Comparison of ENCODE assay signal across 12 cellular contexts in the genomic region with DNA sequence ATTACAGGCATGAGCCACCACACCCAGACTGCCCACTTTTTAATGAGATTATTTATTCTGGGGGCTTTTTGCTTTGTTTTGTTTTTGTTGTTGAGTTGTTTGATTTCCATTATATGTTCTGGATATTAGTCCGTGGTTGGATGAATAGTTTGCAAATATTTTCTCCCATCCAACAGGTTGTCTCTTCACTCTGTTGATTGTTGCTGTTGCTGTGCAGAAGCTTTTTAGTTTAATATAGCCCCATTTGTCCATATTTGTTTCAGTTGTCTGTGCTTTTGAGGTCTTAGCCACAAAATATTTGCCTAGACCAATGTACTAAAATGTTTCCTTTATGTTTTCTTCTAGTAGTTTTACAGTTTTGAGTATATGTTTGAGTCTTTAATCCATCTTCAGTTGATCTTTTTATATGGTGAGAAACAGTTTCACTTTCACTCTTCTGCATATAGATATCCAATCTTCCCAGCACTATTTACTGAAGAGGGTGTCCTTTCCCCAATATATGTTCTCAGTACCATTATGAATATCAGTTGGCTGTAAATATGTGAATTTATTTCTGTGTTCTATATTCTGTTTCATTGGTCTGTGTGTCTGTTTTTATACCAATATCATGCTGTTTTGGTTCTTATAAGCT. TPM values are rescaled to one million over a fixed set of nuclear protein-coding genes. Genes with fewer than 3 reads are reported as not detected.
A peak's percentile ranks its signal among the peaks of the same experiment; 100 is the strongest.
DNase-seq lines count a peak whose midpoint lies in the region; ATAC-seq and TF ChIP-seq lines count a peak whose summit lies in the region.
"Had no signal": no experiment of that assay in that cellular context is flagged by ENCODE, and none has a peak within 500 bp of the region (broad histone marks: within the 10 kb centered on the region; RNA-seq: fewer than 3 reads in every experiment).

No MANE protein-coding gene starts in this region.

- TF ChIP-seq RAD21 in SK-N-SH (IDR thresholded peaks at IDR 0.05; ENCODE audit: low read length), result no peak

- H3K14ac ChIP-seq in mesenchymal stem cell (ENCODE audit: low read length in 2 of 2), result no peak overlapping the region

- DNase-seq in SK-N-SH (no peak), mesenchymal stem cell (peak; percentile 20), cerebellar nuclear complex (lab: John Stamatoyannopoulos, UW) (no peak)
- no peak for DNase-seq in activated T-helper 1 cell treated with anti-CD3 and anti-CD28 coated beads, Interleukin-12 subunit alpha, Interleukin-12 subunit beta, Interleukin-2, Interleukin-4 antibody, amounts not matched to agents 30 ng/mL and 10 ng/mL and 1 ng/mL, durations not matched to agents 14 hours and 24 hours and 36 hours (ENCODE audit: low spot score)
- DNase-seq: glutamatergic neuron, substantia nigra had no signal

- no peak overlapping the region for H3K4ac ChIP-seq in mesenchymal stem cell (ENCODE audit: low read depth in 1 of 2, low read length in 2 of 2)

- intact Hi-C loops in activated T-helper 1 cell treated with anti-CD3 and anti-CD28 coated beads, Interleukin-12 subunit alpha, Interleukin-12 subunit beta, Interleukin-2, Interleukin-4 antibody, amounts not matched to agents 30 ng/mL and 10 ng/mL and 1 ng/mL, durations not matched to agents 14 hours and 24 hours and 36 hours (cut with micrococcal nuclease), result no loop called here

- 44% methylated on average over 1 of the region's 1 CpG for WGBS in SK-N-SH (ENCODE audit: low lambda C conversion rate)
- 33% methylated on average over 1 of the region's 1 CpG for WGBS in mesenchymal stem cell

- TF ChIP-seq EP300 in SK-N-SH (IDR thresholded peaks at IDR 0.05; ENCODE audit: borderline replicate concordance in 1 of 2, low read depth in 1 of 2, low read length in 1 of 2), result no peak

- peaks cover 6% of the 10 kb centered on the region for H3K27me3 Mint-ChIP-seq in activated T-helper 1 cell treated with anti-CD3 and anti-CD28 coated beads, Interleukin-12 subunit alpha, Interleukin-12 subunit beta, Interleukin-2, Interleukin-4 antibody, amounts not matched to agents 30 ng/mL and 10 ng/mL and 1 ng/mL, durations not matched to agents 14 hours and 24 hours and 36 hours (ENCODE audit: insufficient read depth)

- ATAC-seq in SK-N-SH treated with all-trans-retinoic acid at 6 μM for 48 hours, result no peak
- ATAC-seq in GM19467 (IDR thresholded peaks at IDR 0.05; ENCODE audit: unreplicated experiment), result no peak
- no peak for ATAC-seq in GM19328 (IDR thresholded peaks at IDR 0.05; ENCODE audit: unreplicated experiment)
- ATAC-seq: GM23338 had no signal

- no peaks in the 10 kb centered on the region for H3K4me1 ChIP-seq in SK-N-SH (ENCODE audit: control insufficient read depth in 1 of 2, insufficient read depth in 2 of 2, low read depth in 1 of 2, low read length in 1 of 2)
- no peaks in the 10 kb centered on the region for H3K4me1 ChIP-seq in mesenchymal stem cell (ENCODE audit: control insufficient read depth, insufficient read depth, low read depth, low read length)

- H3K36me3 ChIP-seq in SK-N-SH (replicated peaks in 1 of 2; ENCODE audit: control insufficient read depth in 1 of 2, insufficient read depth in 2 of 2, low read length in 1 of 2) (no peaks in the 10 kb centered on the region), KOPT-K1 (ENCODE audit: insufficient read depth, low read length) (no peaks in the 10 kb centered on the region), mesenchymal stem cell (ENCODE audit: control insufficient read depth in 1 of 2, insufficient read depth in 2 of 2, low read depth in 1 of 2, low read length in 2 of 2) (no peaks in the 10 kb centered on the region)

- POLR2A ChIA-PET in SK-N-SH (lab: Yijun Ruan, JAX), result no interaction called here

- no peaks in the 10 kb centered on the region for H3F3A ChIP-seq in SK-N-SH (replicated peaks; ENCODE audit: insufficient read depth)

- H3K9me3 ChIP-seq in SK-N-SH, result no peaks in the 10 kb centered on the region
- peaks cover 49% of the 10 kb centered on the region for H3K9me3 ChIP-seq in KOPT-K1 (ENCODE audit: insufficient read depth, low read length, poor library complexity, severe bottlenecking)
- H3K9me3 ChIP-seq in mesenchymal stem cell (ENCODE audit: control insufficient read depth, low read length), result peaks cover 13% of the 10 kb centered on the region

- no peak overlapping the region for H2BK15ac ChIP-seq in mesenchymal stem cell (ENCODE audit: low read depth, poor library complexity, severe bottlenecking)

- no peak overlapping the region for H4K8ac ChIP-seq in mesenchymal stem cell (ENCODE audit: low read length)

- H4K20me1 ChIP-seq in SK-N-SH (ENCODE audit: insufficient read depth), result no peaks in the 10 kb centered on the region

- H2BK5ac ChIP-seq in mesenchymal stem cell (ENCODE audit: low read depth, low read length, poor library complexity, severe bottlenecking), result no peak overlapping the region

- H3K27ac Mint-ChIP-seq in activated T-helper 1 cell treated with anti-CD3 and anti-CD28 coated beads, Interleukin-12 subunit alpha, Interleukin-12 subunit beta, Interleukin-2, Interleukin-4 antibody, amounts not matched to agents 30 ng/mL and 10 ng/mL and 1 ng/mL, durations not matched to agents 14 hours and 24 hours and 36 hours, result no peak overlapping the region
- H3K27ac Mint-ChIP-seq: GM23338 had no signal

- no peak overlapping the region for H2BK120ac ChIP-seq in mesenchymal stem cell (ENCODE audit: low read depth, low read length)

- H3K4me3 ChIP-seq in SK-N-SH (ENCODE audit: low read depth in 2 of 2, low read length in 1 of 2), result no peak overlapping the region
- peak overlapping the region in 1 of 2 experiments; percentile 60 for H3K4me3 ChIP-seq in mesenchymal stem cell (ENCODE audit: insufficient read depth in 1 of 2, low read depth in 1 of 2, low read length in 2 of 2)
- H3K4me3 ChIP-seq: GM23338, lung had no signal

- H2AFZ ChIP-seq in SK-N-SH (ENCODE audit: low read depth) (no peak overlapping the region), mesenchymal stem cell (ENCODE audit: low read depth, low read length) (no peak overlapping the region)
- H2AFZ ChIP-seq: GM23338 had no signal

- H3K27me3 ChIP-seq in SK-N-SH (ENCODE audit: insufficient read depth), result no peaks in the 10 kb centered on the region
- peaks cover 0 to 2% of the 10 kb centered on the region in 2 experiments for H3K27me3 ChIP-seq in mesenchymal stem cell (ENCODE audit: control insufficient read depth in 1 of 2, insufficient read depth in 1 of 2, low read length in 2 of 2)

- H3K9ac ChIP-seq in SK-N-SH (no peak overlapping the region), mesenchymal stem cell (ENCODE audit: low read length) (peak overlapping the region; percentile 41)

- H3K23ac ChIP-seq in mesenchymal stem cell (ENCODE audit: low read length in 2 of 2), result no peak overlapping the region

- no peaks in the 10 kb centered on the region for H3K79me1 ChIP-seq in mesenchymal stem cell (replicated peaks; ENCODE audit: low read length, poor library complexity, severe bottlenecking)

- peak overlapping the region; percentile 25; the same call in 1 of the 2 replicates for H3K4me2 ChIP-seq in SK-N-SH
- H3K4me2 ChIP-seq in mesenchymal stem cell (ENCODE audit: low read length, poor library complexity, severe bottlenecking), result no peak overlapping the region
- H3K4me2 ChIP-seq: GM23338 had no signal

- CTCF ChIA-PET in SK-N-SH (lab: Yijun Ruan, JAX), result interaction anchor here (1.4 kb wide), 1 partner anchor 12 kb away, joined by 5 read pairs; no protein-coding TSS in a partner anchor

- peak overlapping the region; percentile 47 for H3K4me3 Mint-ChIP-seq in activated T-helper 1 cell treated with anti-CD3 and anti-CD28 coated beads, Interleukin-12 subunit alpha, Interleukin-12 subunit beta, Interleukin-2, Interleukin-4 antibody, amounts not matched to agents 30 ng/mL and 10 ng/mL and 1 ng/mL, durations not matched to agents 14 hours and 24 hours and 36 hours
- H3K4me3 Mint-ChIP-seq: GM23338 had no signal

- no peak overlapping the region for H3K27ac ChIP-seq in SK-N-SH (ENCODE audit: low read depth in 2 of 2, low read length in 1 of 2)
- H3K27ac ChIP-seq in KOPT-K1 (ENCODE audit: low read depth, low read length, poor library complexity, severe bottlenecking), result peak overlapping the region; percentile 47
- H3K27ac ChIP-seq in mesenchymal stem cell (ENCODE audit: low read length, poor library complexity, severe bottlenecking), result no peak overlapping the region

- H3K36me3 Mint-ChIP-seq in activated T-helper 1 cell treated with anti-CD3 and anti-CD28 coated beads, Interleukin-12 subunit alpha, Interleukin-12 subunit beta, Interleukin-2, Interleukin-4 antibody, amounts not matched to agents 30 ng/mL and 10 ng/mL and 1 ng/mL, durations not matched to agents 14 hours and 24 hours and 36 hours (ENCODE audit: low read depth), result no peaks in the 10 kb centered on the region

- no peak overlapping the region for H3K18ac ChIP-seq in mesenchymal stem cell (ENCODE audit: low read depth in 1 of 2, low read length in 2 of 2)

- no peaks in the 10 kb centered on the region for H3K79me2 ChIP-seq in SK-N-SH (ENCODE audit: insufficient read depth)

- H3K4me1 Mint-ChIP-seq in activated T-helper 1 cell treated with anti-CD3 and anti-CD28 coated beads, Interleukin-12 subunit alpha, Interleukin-12 subunit beta, Interleukin-2, Interleukin-4 antibody, amounts not matched to agents 30 ng/mL and 10 ng/mL and 1 ng/mL, durations not matched to agents 14 hours and 24 hours and 36 hours (ENCODE audit: low read depth), result peaks cover 8% of the 10 kb centered on the region
- H3K4me1 Mint-ChIP-seq: GM23338 had no signal

- H4K91ac ChIP-seq in mesenchymal stem cell (ENCODE audit: low read length), result no peak overlapping the region

- H2AK5ac ChIP-seq in mesenchymal stem cell (ENCODE audit: low read length, severe bottlenecking), result no peak overlapping the region

- H2BK12ac ChIP-seq in mesenchymal stem cell (ENCODE audit: low read length in 2 of 2), result no peak overlapping the region

- H3K9me2 ChIP-seq in SK-N-SH, result no peaks in the 10 kb centered on the region

- no peak for TF ChIP-seq CTCF in SK-N-SH (IDR thresholded peaks at IDR 0.05)

- H3K9me3 Mint-ChIP-seq in activated T-helper 1 cell treated with anti-CD3 and anti-CD28 coated beads, Interleukin-12 subunit alpha, Interleukin-12 subunit beta, Interleukin-2, Interleukin-4 antibody, amounts not matched to agents 30 ng/mL and 10 ng/mL and 1 ng/mL, durations not matched to agents 14 hours and 24 hours and 36 hours, result peaks cover 24% of the 10 kb centered on the region

TF ChIP-seq in SK-N-SH, 30 proteins besides CTCF, POLR2A, EP300 and RAD21 (continues in another document):
- no peak for TF ChIP-seq ELF1 (IDR thresholded peaks at IDR 0.05)
- no peak for TF ChIP-seq EZH2phosphoT487 (IDR thresholded peaks at IDR 0.05; ENCODE audit: borderline replicate concordance, low read depth)

TF ChIP-seq in SK-N-SH treated with all-trans-retinoic acid at 6 μM for 48 hours, 23 proteins besides CTCF, POLR2A, EP300 and RAD21 (continues in another document):
- TF ChIP-seq ZNF565 (CRISPR knock-in tag; conservative IDR thresholded peaks at IDR 0.05; ENCODE audit: low read depth), result no peak

RNA-seq across cellular contexts. Expression of a gene that starts 30.2 kb away (rescaled TPM):
- 142 and 199 TPM in 2 replicates for polyA plus RNA-seq in SK-N-SH (2012; rRNA removed)
- polyA plus RNA-seq in SK-N-SH (2012; cell fraction: cytosol; rRNA removed), result 233 and 412 TPM in 2 replicates
- 49.2 and 52.3 TPM in 2 replicates for polyA plus RNA-seq in SK-N-SH (2012; cell fraction: nucleus; rRNA removed)
- total RNA-seq in activated T-helper 1 cell treated with anti-CD3 and anti-CD28 coated beads, Interleukin-12 subunit alpha, Interleukin-12 subunit beta, Interleukin-2, Interleukin-4 antibody, amounts not matched to agents 30 ng/mL and 10 ng/mL and 1 ng/mL, durations not matched to agents 14 hours and 24 hours and 36 hours, result 179 and 212 TPM in 2 replicates
- 447 TPM for polyA plus RNA-seq in mesenchymal stem cell (2013, experiment 1 of 2)
- 448 TPM for polyA plus RNA-seq in mesenchymal stem cell (2013, experiment 2 of 2)
